Comparison of ENCODE assay signal across 37 cellular contexts in the genomic region with DNA sequence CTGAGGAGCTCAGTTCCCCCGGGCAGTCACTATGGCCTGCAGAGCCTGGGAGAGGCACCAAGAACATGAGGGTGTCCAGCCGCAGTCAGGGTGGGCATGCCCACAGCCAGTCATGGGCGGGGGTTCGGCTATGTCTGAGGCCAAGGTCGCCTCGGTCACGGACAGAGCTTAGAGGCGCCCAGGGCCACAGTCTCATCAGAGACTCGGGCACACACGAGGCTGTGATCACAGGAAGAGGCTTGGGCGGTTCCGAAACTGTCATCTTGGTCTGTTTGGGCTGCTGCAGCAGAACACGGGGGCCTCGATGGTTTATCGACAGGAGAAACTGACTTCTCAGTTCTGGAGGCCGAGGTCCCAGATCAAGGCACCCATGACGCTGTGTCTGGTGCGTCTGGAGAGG. TPM values are rescaled to one million over a fixed set of nuclear protein-coding genes. Genes with fewer than 3 reads are reported as not detected.
"Had no signal": no experiment of that assay in that cellular context is flagged by ENCODE, and none has a peak within 500 bp of the region (broad histone marks: within the 10 kb centered on the region; RNA-seq: fewer than 3 reads in every experiment).

No MANE protein-coding gene starts in this region.

- DNase-seq: Kasumi-1, MG63, MM.1S, MV-4-11, NCI-H1048, NCI-H1092, NCI-H1092 treated with DMSO at 0.1 percent for 48 hours, NCI-H1105, NCI-H1105 treated with DMSO at 0.1 percent for 48 hours, NCI-H1417, NCI-H1417 treated with DMSO at 0.1 percent for 48 hours, NCI-H1436, NCI-H1436 treated with DMSO at 0.1 percent for 48 hours, NCI-H146, NCI-H1694, NCI-H1694 treated with DMSO at 0.1 percent for 48 hours, NCI-H187, NCI-H187 treated with DMSO at 0.1 percent for 48 hours, NCI-H1930, NCI-H2029, NCI-H2029 treated with DMSO at 0.1 percent for 48 hours, NCI-H2081, NCI-H2081 treated with DMSO at 0.1 percent for 48 hours, NCI-H2107, NCI-H2171, NCI-H2171 treated with DMSO at 0.1 percent for 48 hours, NCI-H2227 treated with DMSO at 0.1 percent for 48 hours, NCI-H226, NCI-H345, NCI-H446, NCI-H446 treated with DMSO at 0.1 percent for 48 hours, NCI-H510A, NCI-H510A treated with DMSO at 0.1 percent for 48 hours had no signal

- H3K9me3 ChIP-seq: MG63 had no signal

- H3K36me3 ChIP-seq: MG63 had no signal

- H3K4me3 ChIP-seq: MG63 had no signal

RNA-seq across cellular contexts. Expression of a gene that starts 9.7 kb away (rescaled TPM):
- total RNA-seq: LHCN-M2, M059J, MCF 10A, NCI-H460 had no signal
